14 cellular contexts compared by ENCODE assay signal in the genomic region with DNA sequence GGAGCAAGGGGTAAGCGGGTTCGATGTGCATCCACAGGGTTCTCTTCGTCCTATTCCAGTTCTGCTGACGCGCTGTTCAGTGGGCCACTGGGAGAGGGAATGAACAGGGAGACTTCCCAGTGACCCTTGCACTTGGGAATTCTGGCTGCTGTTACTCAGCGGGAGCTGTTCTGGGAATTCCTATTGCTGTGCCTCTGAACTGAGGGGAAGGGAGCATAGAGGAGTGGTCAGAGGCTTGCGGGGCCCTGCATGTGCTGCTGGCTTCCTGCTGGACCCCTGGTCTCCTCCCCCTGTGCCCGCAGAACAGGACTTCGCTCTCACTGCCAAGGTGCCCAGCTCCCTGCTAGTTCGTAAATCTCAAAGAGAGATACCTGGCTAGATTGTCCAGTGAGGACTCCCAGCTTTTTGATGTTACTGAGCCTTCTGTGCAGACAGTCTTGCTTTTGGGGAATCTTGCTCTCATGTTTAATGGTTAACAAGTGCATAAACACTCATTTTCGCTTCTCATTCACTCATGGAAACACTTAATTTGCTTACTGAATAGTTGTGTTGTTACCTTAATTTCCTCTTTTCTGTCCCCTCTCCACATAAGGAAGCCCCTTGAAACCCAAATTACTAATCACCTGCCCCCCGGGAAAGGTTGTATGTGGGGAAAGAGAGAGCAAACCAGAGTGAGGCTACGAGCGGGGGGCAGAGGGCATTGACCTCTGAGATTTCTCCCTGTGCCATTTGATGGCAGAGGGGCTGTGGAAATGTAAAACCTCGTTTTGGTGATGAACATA. TPM values are rescaled to one million over a fixed set of nuclear protein-coding genes. Genes with fewer than 3 reads are reported as not detected.
DNase-seq lines count a peak whose midpoint lies in the region; TF ChIP-seq lines count a peak whose summit lies in the region.
"Had no signal": no experiment of that assay in that cellular context is flagged by ENCODE, and none has a peak within 500 bp of the region (broad histone marks: within the 10 kb centered on the region; RNA-seq: fewer than 3 reads in every experiment).

No MANE protein-coding gene starts in this region.

- no peak overlapping the region for H2AFZ ChIP-seq in MM.1S (ENCODE audit: low read length)

- in situ Hi-C loops in astrocyte of the cerebellum (cut with HindIII; ENCODE audit: low sequenced_read_pairs), result loop anchor here (10.0 kb wide), 1 partner anchor 46 kb away; no protein-coding TSS in a partner anchor

- peaks cover 15% of the 10 kb centered on the region; the same call in 1 of the 2 replicates for H3F3A ChIP-seq in MM.1S (ENCODE audit: insufficient read depth, low read length)

- intact Hi-C loops in activated CD4-positive, alpha-beta T cell treated with anti-CD3 and anti-CD28 coated beads, Interleukin-2, amount 10 ng/mL, durations not matched to agents 24 days and 14 days (cut with micrococcal nuclease), result loop anchor here (10.0 kb wide), 2 partner anchors 516 to 726 kb away; a partner anchor contains a TSS

- no peaks in the 10 kb centered on the region for H3K27me3 Mint-ChIP-seq in nephron (ENCODE audit: low read depth)
- H3K27me3 Mint-ChIP-seq in activated CD4-positive, alpha-beta T cell treated with anti-CD3 and anti-CD28 coated beads, Interleukin-2, amount 10 ng/mL, durations not matched to agents 24 days and 14 days, result peaks cover 58% of the 10 kb centered on the region

- peak overlapping the region; percentile 13 to 51 (median 47) for H3K4me3 Mint-ChIP-seq in nephron
- H3K4me3 Mint-ChIP-seq in activated CD4-positive, alpha-beta T cell treated with anti-CD3 and anti-CD28 coated beads, Interleukin-2, amount 10 ng/mL, durations not matched to agents 24 days and 14 days, result no peak overlapping the region
- H3K4me3 Mint-ChIP-seq: activated CD4-positive, alpha-beta T cell treated with anti-CD3 and anti-CD28 coated beads for 36 hours had no signal

- no peak overlapping the region for H3K9ac ChIP-seq in MM.1S (ENCODE audit: low read length)

- H3K4me1 Mint-ChIP-seq in nephron, result peaks cover 57% of the 10 kb centered on the region
- peaks cover 6% of the 10 kb centered on the region for H3K4me1 Mint-ChIP-seq in activated CD4-positive, alpha-beta T cell treated with anti-CD3 and anti-CD28 coated beads, Interleukin-2, amount 10 ng/mL, durations not matched to agents 24 days and 14 days

- peak overlapping the region; percentile 8 to 70 (median 56) for H3K27ac Mint-ChIP-seq in nephron
- no peak overlapping the region for H3K27ac Mint-ChIP-seq in activated CD4-positive, alpha-beta T cell treated with anti-CD3 and anti-CD28 coated beads, Interleukin-2, amount 10 ng/mL, durations not matched to agents 24 days and 14 days
- H3K27ac Mint-ChIP-seq: activated CD4-positive, alpha-beta T cell treated with anti-CD3 and anti-CD28 coated beads for 36 hours had no signal

- no peak overlapping the region for H3K4me2 ChIP-seq in MM.1S (ENCODE audit: low read depth, low read length)

- peak overlapping the region; percentile 14; the same call in 1 of the 2 replicates for H3K4me3 ChIP-seq in GM06990 (replicated peaks; ENCODE audit: low read depth, low read length)
- H3K4me3 ChIP-seq in H7 (ENCODE audit: insufficient read depth, low read depth, low read length), result no peak overlapping the region
- peak overlapping the region; percentile 3 for H3K4me3 ChIP-seq in astrocyte of the cerebellum (ENCODE audit: low read depth, low read length)
- H3K4me3 ChIP-seq in MM.1S (ENCODE audit: low read length), result no peak overlapping the region
- H3K4me3 ChIP-seq: dorsolateral prefrontal cortex had no signal

- peaks cover 96% of the 10 kb centered on the region for H3K79me2 ChIP-seq in MM.1S (ENCODE audit: low read length)

- no peaks in the 10 kb centered on the region for H3K9me2 ChIP-seq in MM.1S (replicated peaks; ENCODE audit: insufficient read depth, low read length)

- peaks cover 2% of the 10 kb centered on the region for H3K9me3 Mint-ChIP-seq in nephron
- H3K9me3 Mint-ChIP-seq in activated CD4-positive, alpha-beta T cell treated with anti-CD3 and anti-CD28 coated beads, Interleukin-2, amount 10 ng/mL, durations not matched to agents 24 days and 14 days, result no peaks in the 10 kb centered on the region

- DNase-seq in GM06990 (ENCODE audit: extremely low read depth, insufficient read length) (no peak), H7 (peak; percentile 35), astrocyte of the cerebellum (ENCODE audit: low read depth) (no peak), NCI-H1694 (lab: John Stamatoyannopoulos, UW) (no peak), MM.1S (no peak), amygdala (lab: John Stamatoyannopoulos, UW) (no peak)
- no peak for DNase-seq in activated CD4-positive, alpha-beta T cell treated with anti-CD3 and anti-CD28 coated beads, Interleukin-2, amount 10 ng/mL, durations not matched to agents 24 days and 14 days
- DNase-seq: activated CD4-positive, alpha-beta T cell treated with anti-CD3 and anti-CD28 coated beads for 36 hours; dorsolateral prefrontal cortex; hypothalamus; NCI-H187 treated with DMSO at 0.1 percent for 48 hours; SHP77; stimulated activated CD4-positive, alpha-beta T cell treated with anti-CD3 and anti-CD28 coated beads, Interleukin-2, amount 100 ng/mL, for 48 hours had no signal

- TF ChIP-seq CTCF in GM06990 (IDR thresholded peaks at IDR 0.05; ENCODE audit: insufficient read depth, low read length, poor library complexity, severe bottlenecking), result no peak
- TF ChIP-seq CTCF in astrocyte of the cerebellum (IDR thresholded peaks at IDR 0.05; ENCODE audit: low read depth, low read length, missing control alignments), result no peak
- no peak for TF ChIP-seq CTCF in nephron (IDR thresholded peaks at IDR 0.05; ENCODE audit: unreplicated experiment in 3 of 3)
- TF ChIP-seq CTCF in MM.1S (IDR thresholded peaks at IDR 0.05; ENCODE audit: low read length), result no peak

- H3K36me3 Mint-ChIP-seq in nephron (ENCODE audit: low read depth), result no peaks in the 10 kb centered on the region
- H3K36me3 Mint-ChIP-seq in activated CD4-positive, alpha-beta T cell treated with anti-CD3 and anti-CD28 coated beads, Interleukin-2, amount 10 ng/mL, durations not matched to agents 24 days and 14 days (ENCODE audit: low read depth), result peaks cover 2% of the 10 kb centered on the region

- H4K20me1 ChIP-seq in MM.1S (ENCODE audit: insufficient read depth, low read length), result peaks cover 13% of the 10 kb centered on the region; the same call in 1 of the 2 replicates

- no peaks in the 10 kb centered on the region for H3K9me3 ChIP-seq in MM.1S (replicated peaks; ENCODE audit: insufficient read depth, low read length)

- H3K36me3 ChIP-seq in GM06990 (ENCODE audit: control insufficient read depth, insufficient read depth, low read length) (no peaks in the 10 kb centered on the region), H7 (replicated peaks; ENCODE audit: control insufficient read depth, insufficient read depth, low read length) (no peaks in the 10 kb centered on the region), MM.1S (replicated peaks; ENCODE audit: insufficient read depth, low read length) (no peaks in the 10 kb centered on the region; the same call in 1 of the 2 replicates)

- H3K4me1 ChIP-seq in MM.1S (ENCODE audit: low read length), result peaks cover 8% of the 10 kb centered on the region

- H3K27me3 ChIP-seq in GM06990 (replicated peaks; ENCODE audit: control insufficient read depth, insufficient read depth, low read length) (no peaks in the 10 kb centered on the region), H7 (ENCODE audit: control insufficient read depth, insufficient read depth, low read length) (no peaks in the 10 kb centered on the region; the same call in 1 of the 2 replicates), MM.1S (replicated peaks; ENCODE audit: insufficient read depth, low read length) (no peaks in the 10 kb centered on the region)
- H3K27me3 ChIP-seq: dorsolateral prefrontal cortex had no signal

- H3K27ac ChIP-seq in MM.1S (ENCODE audit: low read length), result no peak overlapping the region
- H3K27ac ChIP-seq: dorsolateral prefrontal cortex had no signal

RNA-seq across cellular contexts. Expression of a gene that starts 5.9 kb away (rescaled TPM):
- 39.7 and 49.3 TPM in 2 replicates for total RNA-seq in H7 (2014; rRNA removed; shearing (Covaris generic))
- total RNA-seq in activated CD4-positive, alpha-beta T cell treated with anti-CD3 and anti-CD28 coated beads, Interleukin-2, amount 10 ng/mL, durations not matched to agents 24 days and 14 days, result 8.7 and 14.0 TPM in 2 replicates

Comparison
In these comparisons a context has a peak if more than half of its experiments do, and no peak if none do; other contexts are left out.
1. H3K4me3 ChIP-seq: peak in GM06990 (single experiment) and astrocyte of the cerebellum (single experiment); none in H7 (single experiment) and MM.1S (single experiment).